In genomic region chr22:45804986-45805325, GRCh38 we compare ENCODE assay signal across 1 cellular context.
TF ChIP-seq lines count a peak whose summit lies in the region.

No MANE protein-coding gene starts in this region.

TF ChIP-seq in HCT116, 20 proteins besides CTCF, POLR2A, EP300 and RAD21 (continued from another document):
- no peak for TF ChIP-seq REST (IDR thresholded peaks at IDR 0.05; ENCODE audit: low read depth)
- TF ChIP-seq EGR1 (IDR thresholded peaks at IDR 0.05; ENCODE audit: low read depth) = peak; percentile 22; the same call in 1 of the 2 replicates
- no peak for TF ChIP-seq ELF1 (IDR thresholded peaks at IDR 0.05; ENCODE audit: borderline replicate concordance, low read depth)
- peak; percentile 62 for TF ChIP-seq JUND (IDR thresholded peaks at IDR 0.05)
- no peak for TF ChIP-seq ZFX (IDR thresholded peaks at IDR 0.05)
- TF ChIP-seq ZBTB33 (IDR thresholded peaks at IDR 0.05; ENCODE audit: extremely low read depth, insufficient replicate concordance, low read length) = no peak
- TF ChIP-seq SIN3A (IDR thresholded peaks at IDR 0.05; ENCODE audit: low read depth) = peak; percentile 37; the same call in 1 of the 2 replicates
- TF ChIP-seq EZH2phosphoT487 (IDR thresholded peaks at IDR 0.05; ENCODE audit: borderline replicate concordance) = no peak
- peak; percentile 81 for TF ChIP-seq FOSL1 (IDR thresholded peaks at IDR 0.05; ENCODE audit: low read depth)
- TF ChIP-seq POLR2AphosphoS5 (IDR thresholded peaks at IDR 0.05; ENCODE audit: low read depth, low read length) = no peak
- TF ChIP-seq EZH2 (IDR thresholded peaks at IDR 0.05) = no peak
- TF ChIP-seq CEBPB (IDR thresholded peaks at IDR 0.05; ENCODE audit: low read depth) = peak; percentile 85
